Comparison of ENCODE assay signal across 12 cellular contexts in genomic region chr19:17527326-17527725, GRCh38.
"Had no signal": no experiment of that assay in that cellular context is flagged by ENCODE, and none has a peak within 500 bp of the region (broad histone marks: within the 10 kb centered on the region; RNA-seq: fewer than 3 reads in every experiment).

No MANE protein-coding gene starts in this region.

- H3K36me3 ChIP-seq: brain microvascular endothelial cell, neutrophil had no signal

- DNase-seq: activated CD4-positive, alpha-beta T cell treated with anti-CD3 and anti-CD28 coated beads, Interleukin-2, amount 10 ng/mL, durations not matched to agents 7 days and 5 days; activated T-cell treated with anti-CD3 and anti-CD28 coated beads, Interleukin-2, amount 50 U/mL, for 1 hour; amygdala; brain microvascular endothelial cell; effector memory CD8-positive, alpha-beta T cell; hippocampal formation; retina; trophoblast cell had no signal

- H3K27me3 Mint-ChIP-seq: activated CD4-positive, alpha-beta T cell treated with anti-CD3 and anti-CD28 coated beads, Interleukin-2, amount 10 ng/mL, durations not matched to agents 7 days and 5 days; activated naive CD4-positive, alpha-beta T cell treated with anti-CD3 and anti-CD28 coated beads, Interleukin-2, amount 50 U/mL, for 24 hours had no signal

- H3K4me3 Mint-ChIP-seq: activated CD4-positive, alpha-beta T cell treated with anti-CD3 and anti-CD28 coated beads, Interleukin-2, amount 10 ng/mL, durations not matched to agents 7 days and 5 days; activated naive CD4-positive, alpha-beta T cell treated with anti-CD3 and anti-CD28 coated beads, Interleukin-2, amount 50 U/mL, for 24 hours; dendritic cell treated with granulocyte-macrophage colony-stimulating factor and Interleukin-4, amounts not matched to agents 40 ng/mL and 50 ng/mL, for 4 days; effector memory CD8-positive, alpha-beta T cell had no signal

- H3K9me3 Mint-ChIP-seq: effector memory CD8-positive, alpha-beta T cell had no signal

- H3K9me3 ChIP-seq: neutrophil had no signal

- H3K27ac Mint-ChIP-seq: activated CD4-positive, alpha-beta T cell treated with anti-CD3 and anti-CD28 coated beads, Interleukin-2, amount 10 ng/mL, durations not matched to agents 7 days and 5 days; activated naive CD4-positive, alpha-beta T cell treated with anti-CD3 and anti-CD28 coated beads, Interleukin-2, amount 50 U/mL, for 24 hours; dendritic cell treated with granulocyte-macrophage colony-stimulating factor and Interleukin-4, amounts not matched to agents 40 ng/mL and 50 ng/mL, for 4 days had no signal

- H3K27me3 ChIP-seq: brain microvascular endothelial cell, neutrophil had no signal

- H3K27ac ChIP-seq: brain microvascular endothelial cell, epithelial cell of prostate, neutrophil had no signal
